21 cellular contexts compared by ENCODE assay signal in genomic region chr2:14520385-14520945, GRCh38.
"Had no signal": no experiment of that assay in that cellular context is flagged by ENCODE, and none has a peak within 500 bp of the region (broad histone marks: within the 10 kb centered on the region; RNA-seq: fewer than 3 reads in every experiment).

No MANE protein-coding gene starts in this region.

- H3K27ac ChIP-seq: colonic mucosa, epithelial cell of prostate, esophagus squamous epithelium, gastroesophageal sphincter, hepatocyte, psoas muscle, spleen, thyroid gland, uterus had no signal

- H3K79me2 ChIP-seq: hepatocyte had no signal

- H2AFZ ChIP-seq: hepatocyte had no signal

- H3K36me3 ChIP-seq: colonic mucosa, esophagus squamous epithelium, gastroesophageal sphincter, spleen, thyroid gland, uterus had no signal

- H3K27me3 ChIP-seq: colonic mucosa, esophagus squamous epithelium, gastroesophageal sphincter, hepatocyte, spleen, thyroid gland, uterus had no signal

- DNase-seq: cerebellar nuclear complex; colonic mucosa; effector memory CD8-positive, alpha-beta T cell; esophagus squamous epithelium; foreskin fibroblast; mesendoderm; naive thymus-derived CD4-positive, alpha-beta T cell; nephron progenitor cell; psoas muscle; spleen; stimulated activated CD4-positive, alpha-beta T cell treated with anti-CD3 and anti-CD28 coated beads, Interleukin-15, amount 100 ng/mL, for 24 hours; stimulated activated CD4-positive, alpha-beta T cell treated with anti-CD3 and anti-CD28 coated beads, Interleukin-2, amount 100 ng/mL, for 24 hours; stimulated activated CD4-positive, alpha-beta T cell treated with anti-CD3 and anti-CD28 coated beads, Interleukin-4, amount 100 ng/mL, for 4 hours; stimulated activated naive B cell treated with anti-CD40 and anti-IgM and Interleukin-4, amounts not matched to agents 10 μg/mL and 1 μg/mL and 100 μg/mL, for 72 hours; stimulated activated naive CD8-positive, alpha-beta T cell treated with anti-CD3 and anti-CD28 coated beads, Interleukin-15, amount 100 ng/mL, for 72 hours; thyroid gland; uterus had no signal

- H3K4me3 ChIP-seq: colonic mucosa, esophagus squamous epithelium, gastroesophageal sphincter, hepatocyte, psoas muscle, spleen, thyroid gland, uterus had no signal

- ATAC-seq: effector memory CD8-positive, alpha-beta T cell; gastroesophageal sphincter; naive thymus-derived CD4-positive, alpha-beta T cell; psoas muscle; sciatic nerve; stimulated activated naive B cell treated with anti-CD40 and anti-IgM and Interleukin-4, amounts not matched to agents 10 μg/mL and 1 μg/mL and 100 μg/mL, for 72 hours; stimulated activated naive CD8-positive, alpha-beta T cell treated with anti-CD3 and anti-CD28 coated beads, Interleukin-15, amount 100 ng/mL, for 72 hours had no signal

- H3K4me2 ChIP-seq: hepatocyte had no signal

- H3K4me1 ChIP-seq: colonic mucosa, esophagus squamous epithelium, gastroesophageal sphincter, psoas muscle, spleen, thyroid gland, uterus had no signal

- H3K9me3 ChIP-seq: colonic mucosa, esophagus squamous epithelium, gastroesophageal sphincter, psoas muscle, thyroid gland, uterus had no signal
